In genomic region chr2:88832256-88832991, GRCh38 we compare ENCODE assay signal across 12 cellular contexts.
A peak's percentile ranks its signal among the peaks of the same experiment; 100 is the strongest.
DNase-seq lines count a peak whose midpoint lies in the region; ATAC-seq and TF ChIP-seq lines count a peak whose summit lies in the region.
"Had no signal": no experiment of that assay in that cellular context is flagged by ENCODE, and none has a peak within 500 bp of the region (broad histone marks: within the 10 kb centered on the region; RNA-seq: fewer than 3 reads in every experiment).

No MANE protein-coding gene starts in this region.

- TF ChIP-seq CTCF in GM23338 (conservative IDR thresholded peaks at IDR 0.05; ENCODE audit: low read depth in 2 of 2) (no peak), KMS-11 (conservative IDR thresholded peaks at IDR 0.05; ENCODE audit: low read depth, low read length) (peak; percentile 39)

- H3K27ac ChIP-seq in GM23338 (ENCODE audit: low read depth) (no peak overlapping the region), KMS-11 (peak overlapping the region; percentile 99), aorta (ENCODE audit: low read depth in 1 of 2, low read length in 2 of 2) (no peak overlapping the region)
- H3K27ac ChIP-seq: colonic mucosa, left ventricle myocardium inferior had no signal

- no peaks in the 10 kb centered on the region for H3K36me3 Mint-ChIP-seq in GM23338 (ENCODE audit: low read depth)
- no peaks in the 10 kb centered on the region for H3K36me3 Mint-ChIP-seq in stimulated activated effector memory CD8-positive, alpha-beta T cell treated with anti-CD3 and anti-CD28 coated beads, Interleukin-12 subunit alpha, Interleukin-12 subunit beta, amount 100 ng/mL, for 72 hours

- H2AFZ ChIP-seq in GM23338 (peak overlapping the region; percentile 69; the same call in 1 of the 2 replicates), KMS-11 (ENCODE audit: low read depth) (no peak overlapping the region)

- peak; percentile 62 for ATAC-seq in GM18907 (IDR thresholded peaks at IDR 0.05; ENCODE audit: unreplicated experiment)
- ATAC-seq in GM23338 = peak; percentile 63
- peak; percentile 51 for ATAC-seq in stimulated activated effector memory CD8-positive, alpha-beta T cell treated with anti-CD3 and anti-CD28 coated beads, Interleukin-12 subunit alpha, Interleukin-12 subunit beta, amount 100 ng/mL, for 72 hours
- ATAC-seq in aorta (ENCODE audit: low FRiP score) = no peak

- H3K27me3 ChIP-seq in GM23338 (ENCODE audit: insufficient read depth) = no peaks in the 10 kb centered on the region
- H3K27me3 ChIP-seq in KMS-11 (ENCODE audit: insufficient read depth, low read depth) = no peaks in the 10 kb centered on the region
- no peaks in the 10 kb centered on the region for H3K27me3 ChIP-seq in aorta (ENCODE audit: control insufficient read depth in 1 of 2, insufficient read depth in 2 of 2, low read length in 1 of 2)
- H3K27me3 ChIP-seq: colonic mucosa had no signal

- intact Hi-C loops in aorta (cut with DNase I) = no loop called here

- no peak overlapping the region for H3K27ac Mint-ChIP-seq in GM23338
- H3K27ac Mint-ChIP-seq in stimulated activated effector memory CD8-positive, alpha-beta T cell treated with anti-CD3 and anti-CD28 coated beads, Interleukin-12 subunit alpha, Interleukin-12 subunit beta, amount 100 ng/mL, for 72 hours = no peak overlapping the region
- H3K27ac Mint-ChIP-seq: H9 had no signal

- H3K4me1 ChIP-seq in GM23338 (ENCODE audit: insufficient read depth) = no peaks in the 10 kb centered on the region
- H3K4me1 ChIP-seq in KMS-11 (ENCODE audit: low read depth, poor library complexity, severe bottlenecking) = peaks cover 79% of the 10 kb centered on the region
- no peaks in the 10 kb centered on the region for H3K4me1 ChIP-seq in aorta (ENCODE audit: control insufficient read depth in 1 of 2, insufficient read depth in 2 of 2, low read length in 2 of 2)
- H3K4me1 ChIP-seq: colonic mucosa had no signal

- H3K36me3 ChIP-seq in GM23338 (ENCODE audit: insufficient read depth) (no peaks in the 10 kb centered on the region), KMS-11 (ENCODE audit: insufficient read depth) (no peaks in the 10 kb centered on the region), aorta (ENCODE audit: control insufficient read depth in 1 of 2, insufficient read depth in 2 of 2, low read length in 1 of 2) (no peaks in the 10 kb centered on the region)
- H3K36me3 ChIP-seq: colonic mucosa, left ventricle myocardium inferior had no signal

- H4K20me1 ChIP-seq in GM23338 (replicated peaks; ENCODE audit: insufficient read depth) (no peaks in the 10 kb centered on the region), KMS-11 (ENCODE audit: insufficient read depth) (no peaks in the 10 kb centered on the region)

- WGBS in aorta, 2 donors = 71 to 77% methylated on average over 9 of the region's 9 CpGs

- H3K4me1 Mint-ChIP-seq in GM23338 = no peaks in the 10 kb centered on the region
- no peaks in the 10 kb centered on the region for H3K4me1 Mint-ChIP-seq in stimulated activated effector memory CD8-positive, alpha-beta T cell treated with anti-CD3 and anti-CD28 coated beads, Interleukin-12 subunit alpha, Interleukin-12 subunit beta, amount 100 ng/mL, for 72 hours
- H3K4me1 Mint-ChIP-seq: H9 had no signal

- no peaks in the 10 kb centered on the region for H3F3A ChIP-seq in GM23338 (replicated peaks; ENCODE audit: low read depth)

- H3K4me3 Mint-ChIP-seq in GM23338 = no peak overlapping the region
- H3K4me3 Mint-ChIP-seq in stimulated activated effector memory CD8-positive, alpha-beta T cell treated with anti-CD3 and anti-CD28 coated beads, Interleukin-12 subunit alpha, Interleukin-12 subunit beta, amount 100 ng/mL, for 72 hours = no peak overlapping the region
- H3K4me3 Mint-ChIP-seq: H9 had no signal

- H3K27me3 Mint-ChIP-seq in GM23338 (ENCODE audit: insufficient read depth, low read depth, poor library complexity) = no peaks in the 10 kb centered on the region

- no peaks in the 10 kb centered on the region for H3K9me2 ChIP-seq in GM23338 (ENCODE audit: insufficient read depth)

- H3K4me2 ChIP-seq in GM23338 (no peak overlapping the region), KMS-11 (peak overlapping the region; percentile 98)

- H3K9me3 Mint-ChIP-seq in GM23338 = no peaks in the 10 kb centered on the region; the same call in 2 of the 3 replicates
- H3K9me3 Mint-ChIP-seq in stimulated activated effector memory CD8-positive, alpha-beta T cell treated with anti-CD3 and anti-CD28 coated beads, Interleukin-12 subunit alpha, Interleukin-12 subunit beta, amount 100 ng/mL, for 72 hours = no peaks in the 10 kb centered on the region

- H3K4me3 ChIP-seq in GM23338 = no peak overlapping the region
- H3K4me3 ChIP-seq in KMS-11 (IDR thresholded peaks at IDR 0.05; ENCODE audit: insufficient read depth, low read depth, low read length) = peak overlapping the region; percentile 64
- no peak overlapping the region for H3K4me3 ChIP-seq in aorta (ENCODE audit: low read length in 2 of 2)
- H3K4me3 ChIP-seq: colonic mucosa, K562, left ventricle myocardium inferior had no signal

- DNase-seq in GM23338 (ENCODE audit: low spot score) (peak; percentile 12), NCI-H524 treated with DMSO at 0.1 percent for 48 hours (lab: John Stamatoyannopoulos, UW) (no peak), aorta (no peak), GM03348 (ENCODE audit: low spot score) (no peak)
- DNase-seq in stimulated activated effector memory CD8-positive, alpha-beta T cell treated with anti-CD3 and anti-CD28 coated beads, Interleukin-12 subunit alpha, Interleukin-12 subunit beta, amount 100 ng/mL, for 72 hours (ENCODE audit: low spot score in 2 of 2) = no peak
- DNase-seq: DMS79, H9 had no signal

- H3K79me2 ChIP-seq in GM23338 (replicated peaks; ENCODE audit: insufficient read depth) (no peaks in the 10 kb centered on the region), KMS-11 (ENCODE audit: insufficient read depth, low read depth) (peaks cover 57% of the 10 kb centered on the region)

- H3K9me3 ChIP-seq in aorta (ENCODE audit: control insufficient read depth, low read length) = no peaks in the 10 kb centered on the region
- H3K9me3 ChIP-seq: colonic mucosa had no signal

- peak overlapping the region; percentile 99 for H3K9ac ChIP-seq in KMS-11

TF ChIP-seq in GM23338, 12 proteins besides CTCF, POLR2A, EP300 and RAD21:
- no peak for TF ChIP-seq NANOG (IDR thresholded peaks at IDR 0.05; ENCODE audit: borderline replicate concordance)
- no peak for TF ChIP-seq ZNF114 (CRISPR knock-in tag; IDR thresholded peaks at IDR 0.05)
- TF ChIP-seq EZH2phosphoT487 (IDR thresholded peaks at IDR 0.05; ENCODE audit: unreplicated experiment) = no peak
- no peak for TF ChIP-seq ZNF331 (CRISPR knock-in tag; IDR thresholded peaks at IDR 0.05; ENCODE audit: low read depth)
- TF ChIP-seq JUNB (IDR thresholded peaks at IDR 0.05; ENCODE audit: unreplicated experiment) = no peak
- no peak for TF ChIP-seq POLR2AphosphoS5 (IDR thresholded peaks at IDR 0.05; ENCODE audit: low read depth)
TF ChIP-seq in GM23338: peak in this region for 0.
